ENCODE assay signal across 12 cellular contexts in the genomic region with DNA sequence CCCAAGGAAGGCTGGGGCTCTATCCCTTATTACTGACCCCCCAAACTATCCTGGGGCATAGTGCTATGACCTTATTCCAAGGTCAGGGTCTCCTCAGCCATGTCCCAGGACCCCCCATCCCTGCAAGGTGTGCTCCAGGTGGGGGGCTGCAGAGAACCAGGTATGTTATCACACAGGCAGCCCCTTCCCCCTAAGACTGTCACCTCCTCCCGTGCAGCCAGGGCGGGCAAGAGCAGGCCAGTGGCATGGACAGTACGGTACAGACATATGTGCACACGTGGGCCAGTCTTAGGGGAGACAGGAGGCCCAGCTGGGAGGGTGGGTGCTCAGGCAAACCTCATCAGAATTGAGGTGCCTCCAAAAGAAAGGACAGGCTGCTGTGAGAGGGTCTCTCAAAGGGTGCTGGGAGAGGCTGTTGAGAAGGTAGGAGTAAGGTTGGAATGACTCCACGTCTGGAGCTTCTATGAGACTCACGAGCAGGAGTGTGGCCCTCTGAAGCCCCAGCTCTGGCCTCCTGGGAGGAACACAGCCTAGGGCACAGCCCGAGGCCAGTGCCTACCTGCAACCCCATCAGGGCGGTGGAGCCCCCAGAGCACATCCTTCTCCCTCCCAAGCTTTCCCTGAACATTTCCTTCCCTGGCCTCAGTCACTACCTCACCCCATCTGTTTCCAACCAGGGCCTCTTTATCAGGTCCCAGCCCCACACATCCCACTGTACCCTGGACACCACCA. TPM values are rescaled to one million over a fixed set of nuclear protein-coding genes. Genes with fewer than 3 reads are reported as not detected.
DNase-seq lines count a peak whose midpoint lies in the region; ATAC-seq and TF ChIP-seq lines count a peak whose summit lies in the region.
"Had no signal": no experiment of that assay in that cellular context is flagged by ENCODE, and none has a peak within 500 bp of the region (broad histone marks: within the 10 kb centered on the region; RNA-seq: fewer than 3 reads in every experiment).

No MANE protein-coding gene starts in this region.

- no peak for TF ChIP-seq POLR2A in thyroid gland (IDR thresholded peaks at IDR 0.05)

- H3K4me3 ChIP-seq in AG04450 (ENCODE audit: low read depth, low read length), result no peak overlapping the region
- H3K4me3 ChIP-seq in muscle layer of duodenum (ENCODE audit: low read depth in 1 of 2, low read length in 2 of 2), result no peak overlapping the region
- H3K4me3 ChIP-seq in thyroid gland (replicated peaks in 1 of 3), result no peak overlapping the region
- H3K4me3 ChIP-seq: BLaER1 treated with 17β-estradiol and CSF1 and Interleukin-3, amounts not matched to agents 10 nM and 100 nM had no signal

- TF ChIP-seq CTCF in AG04450 (IDR thresholded peaks at IDR 0.05; ENCODE audit: low read depth, low read length), result no peak
- TF ChIP-seq CTCF in WTC11 (IDR thresholded peaks at IDR 0.05), result no peak
- no peak for TF ChIP-seq CTCF in thyroid gland (IDR thresholded peaks at IDR 0.05)

- WGBS in thyroid gland, 2 donors, result 65 to 84% methylated on average over 7 to 8 of the region's 8 CpGs

- intact Hi-C loops in thyroid gland (cut with DNase I), result no loop called here

- H3K27ac Mint-ChIP-seq in WTC11, result peak overlapping the region; percentile 75

- CTCF ChIA-PET in AG04450 (lab: Charles Lee) (interaction anchor here (1.3 kb wide), 1 partner anchor 38 kb away, joined by 4 read pairs; no protein-coding TSS in a partner anchor), WTC11 (lab: Charles Lee) (interaction anchor here (1.0 to 1.4 kb wide), 4 partner anchors 36 to 161 kb away, joined by 3 to 6 read pairs (median 4); partner anchors contain the start of gene SLC26A6)

- H3K27ac ChIP-seq in AG04450 (ENCODE audit: low read depth, low read length), result peak overlapping the region; percentile 99
- H3K27ac ChIP-seq in muscle layer of duodenum (ENCODE audit: low read length), result peak overlapping the region; percentile 88
- H3K27ac ChIP-seq in thyroid gland, result no peak overlapping the region
- H3K27ac ChIP-seq: BLaER1 treated with 17β-estradiol and CSF1 and Interleukin-3, amounts not matched to agents 10 nM and 100 nM had no signal

- peaks cover 16% of the 10 kb centered on the region for H3K4me1 Mint-ChIP-seq in WTC11

- no peak for ATAC-seq in WTC11

- no peaks in the 10 kb centered on the region; the same call in 1 of the 2 replicates for H3K27me3 Mint-ChIP-seq in WTC11 (ENCODE audit: low read depth)

- DNase-seq in AG04450 (ENCODE audit: low read depth, low spot score) (no peak), WTC11 (ENCODE audit: low spot score) (no peak), GDM1 (lab: John Stamatoyannopoulos, UW) (no peak), thyroid gland (no peak), NCI-H226 (no peak)
- DNase-seq: activated CD4-positive, alpha-beta T cell treated with anti-CD3 and anti-CD28 coated beads for 1 hour; activated naive CD4-positive, alpha-beta T cell treated with anti-CD3 and anti-CD28 coated beads, Interleukin-2, amount 50 U/mL, for 16 hours; kidney; NCI-H2029 had no signal

- no peak overlapping the region for H3K4me3 Mint-ChIP-seq in WTC11

- H3K4me1 ChIP-seq in muscle layer of duodenum (ENCODE audit: control insufficient read depth in 1 of 2, insufficient read depth in 2 of 2, low read length in 2 of 2) (peaks cover 13 to 44% of the 10 kb centered on the region in 2 donors), thyroid gland (peaks cover 5 to 12% of the 10 kb centered on the region in 2 donors)

- H3K9me3 Mint-ChIP-seq in WTC11, result no peaks in the 10 kb centered on the region

- H3K36me3 Mint-ChIP-seq in WTC11, result peaks cover 37% of the 10 kb centered on the region

- peaks cover 42 to 43% of the 10 kb centered on the region in 2 donors for H3K36me3 ChIP-seq in muscle layer of duodenum (ENCODE audit: control insufficient read depth in 1 of 2, insufficient read depth in 2 of 2, low read length in 2 of 2)
- peaks cover 37 to 42% of the 10 kb centered on the region in 2 donors for H3K36me3 ChIP-seq in thyroid gland

- no peaks in the 10 kb centered on the region; the same call in 1 of the 2 replicates for H3K9me3 ChIP-seq in AG04450 (ENCODE audit: control insufficient read depth, insufficient read depth, low read length)
- no peaks in the 10 kb centered on the region for H3K9me3 ChIP-seq in muscle layer of duodenum (ENCODE audit: control insufficient read depth in 1 of 2, low read length in 2 of 2)
- H3K9me3 ChIP-seq in thyroid gland, result no peaks in the 10 kb centered on the region
- H3K9me3 ChIP-seq: BLaER1 treated with 17β-estradiol and CSF1 and Interleukin-3, amounts not matched to agents 10 nM and 100 nM had no signal

- no peaks in the 10 kb centered on the region for H3K27me3 ChIP-seq in AG04450 (ENCODE audit: control insufficient read depth, insufficient read depth, low read length)
- H3K27me3 ChIP-seq in muscle layer of duodenum (ENCODE audit: low read depth, low read length), result peaks cover 4% of the 10 kb centered on the region
- H3K27me3 ChIP-seq in thyroid gland, result no peaks in the 10 kb centered on the region

- POLR2A ChIA-PET in AG04450 (lab: Yijun Ruan, JAX) (interaction anchor here (1.8 to 2.1 kb wide), 2 partner anchors 36 to 39 kb away, joined by 6 to 10 read pairs; partner anchors contain the start of gene SLC26A6), WTC11 (lab: Charles Lee) (interaction anchor here (0.9 to 1.6 kb wide), 2 partner anchors 13 to 14 kb away, joined by 3 to 5 read pairs; partner anchors contain the start of gene UQCRC1)

TF ChIP-seq in WTC11, 78 proteins besides CTCF, POLR2A, EP300 and RAD21:
- TF ChIP-seq FOXJ3 (CRISPR knock-in tag; IDR thresholded peaks at IDR 0.05; ENCODE audit: borderline replicate concordance) (no peak), ZNF219 (CRISPR knock-in tag; IDR thresholded peaks at IDR 0.05; ENCODE audit: borderline replicate concordance) (no peak), FOXK1 (CRISPR knock-in tag; IDR thresholded peaks at IDR 0.05) (no peak), PREB (CRISPR knock-in tag; IDR thresholded peaks at IDR 0.05; ENCODE audit: borderline replicate concordance) (no peak), JAZF1 (CRISPR knock-in tag; IDR thresholded peaks at IDR 0.05) (no peak)
- TF ChIP-seq, protein P1, sequence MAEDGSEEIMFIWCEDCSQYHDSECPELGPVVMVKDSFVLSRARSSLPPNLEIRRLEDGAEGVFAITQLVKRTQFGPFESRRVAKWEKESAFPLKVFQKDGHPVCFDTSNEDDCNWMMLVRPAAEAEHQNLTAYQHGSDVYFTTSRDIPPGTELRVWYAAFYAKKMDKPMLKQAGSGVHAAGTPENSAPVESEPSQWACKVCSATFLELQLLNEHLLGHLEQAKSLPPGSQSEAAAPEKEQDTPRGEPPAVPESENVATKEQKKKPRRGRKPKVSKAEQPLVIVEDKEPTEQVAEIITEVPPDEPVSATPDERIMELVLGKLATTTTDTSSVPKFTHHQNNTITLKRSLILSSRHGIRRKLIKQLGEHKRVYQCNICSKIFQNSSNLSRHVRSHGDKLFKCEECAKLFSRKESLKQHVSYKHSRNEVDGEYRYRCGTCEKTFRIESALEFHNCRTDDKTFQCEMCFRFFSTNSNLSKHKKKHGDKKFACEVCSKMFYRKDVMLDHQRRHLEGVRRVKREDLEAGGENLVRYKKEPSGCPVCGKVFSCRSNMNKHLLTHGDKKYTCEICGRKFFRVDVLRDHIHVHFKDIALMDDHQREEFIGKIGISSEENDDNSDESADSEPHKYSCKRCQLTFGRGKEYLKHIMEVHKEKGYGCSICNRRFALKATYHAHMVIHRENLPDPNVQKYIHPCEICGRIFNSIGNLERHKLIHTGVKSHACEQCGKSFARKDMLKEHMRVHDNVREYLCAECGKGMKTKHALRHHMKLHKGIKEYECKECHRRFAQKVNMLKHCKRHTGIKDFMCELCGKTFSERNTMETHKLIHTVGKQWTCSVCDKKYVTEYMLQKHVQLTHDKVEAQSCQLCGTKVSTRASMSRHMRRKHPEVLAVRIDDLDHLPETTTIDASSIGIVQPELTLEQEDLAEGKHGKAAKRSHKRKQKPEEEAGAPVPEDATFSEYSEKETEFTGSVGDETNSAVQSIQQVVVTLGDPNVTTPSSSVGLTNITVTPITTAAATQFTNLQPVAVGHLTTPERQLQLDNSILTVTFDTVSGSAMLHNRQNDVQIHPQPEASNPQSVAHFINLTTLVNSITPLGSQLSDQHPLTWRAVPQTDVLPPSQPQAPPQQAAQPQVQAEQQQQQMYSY (CRISPR knock-in tag; IDR thresholded peaks at IDR 0.05), result no peak

RNA-seq across cellular contexts. Expression of gene COL7A1, which starts 1.7 kb away (rescaled TPM):
- polyA plus RNA-seq in AG04450 (2011; rRNA removed), result 19.8 and 25.8 TPM in 2 replicates
- 20.9 and 32.6 TPM in 2 replicates for polyA minus RNA-seq in AG04450 (2011; rRNA and poly(A)+ RNA removed)
- total RNA-seq in WTC11 (2021) (8.1 to 16.1 TPM (median 15.4 TPM) in 3 replicates), thyroid gland (1 to 10 TPM in 1 of 4 donors, under 1 TPM in 3; 0.34 to 1.0 (median 0.80) TPM)

RNA-seq across cellular contexts. Expression of gene UQCRC1, which starts 12.6 kb away (rescaled TPM):
- 379 and 468 TPM in 2 replicates for polyA plus RNA-seq in AG04450 (2011; rRNA removed)
- 611 and 892 TPM in 2 replicates for polyA minus RNA-seq in AG04450 (2011; rRNA and poly(A)+ RNA removed)
- total RNA-seq in WTC11 (2021) (313 to 326 TPM (median 323 TPM) in 3 replicates), thyroid gland (100 to 1,000 TPM; 223 to 439 (median 295) TPM)

RNA-seq across cellular contexts. Expression of gene TMEM89, which starts 24.7 kb away (rescaled TPM):
- polyA plus RNA-seq in AG04450 (2011; rRNA removed), result not detected in 2 replicates
- polyA minus RNA-seq in AG04450 (2011; rRNA and poly(A)+ RNA removed), result not detected in 2 replicates
- total RNA-seq in WTC11 (2021) (0.53 to 0.66 TPM in 2 of 3 replicates, not detected in the other), thyroid gland (not detected)
- total RNA-seq: HT-29, kidney had no signal

RNA-seq across cellular contexts. Expression of gene UCN2, which starts 33.3 kb away (rescaled TPM):
- 1.2 and 2.2 TPM in 2 replicates for polyA plus RNA-seq in AG04450 (2011; rRNA removed)
- 1.3 and 1.7 TPM in 2 replicates for polyA minus RNA-seq in AG04450 (2011; rRNA and poly(A)+ RNA removed)
- total RNA-seq in WTC11 (2021) (0.34 to 0.46 TPM in 2 of 3 replicates, not detected in the other), thyroid gland (not detected)
- total RNA-seq: HT-29, kidney had no signal

RNA-seq across cellular contexts. Expression of gene SLC26A6, which starts 38.4 kb away (rescaled TPM):
- polyA plus RNA-seq in AG04450 (2011; rRNA removed), result 22.2 and 23.1 TPM in 2 replicates
- polyA minus RNA-seq in AG04450 (2011; rRNA and poly(A)+ RNA removed), result 34.3 and 43.5 TPM in 2 replicates
- total RNA-seq in WTC11 (2021), result 57.2 to 58.9 TPM (median 57.8 TPM) in 3 replicates
- total RNA-seq in thyroid gland, result 10 to 100 TPM in 2 of 4 donors, 1 to 10 TPM in 2; 7.5 to 19.1 (median 11.4) TPM

Comparison
In these comparisons a context has a peak if more than half of its experiments do, and no peak if none do; other contexts are left out.
1. H3K27ac ChIP-seq: peak in AG04450 (single experiment) and muscle layer of duodenum (single experiment); none in thyroid gland (0 of 3).